In genomic region chr6:34583461-34583860, GRCh38 we compare ENCODE assay signal across 11 cellular contexts. TPM values are rescaled to one million over a fixed set of nuclear protein-coding genes. Genes with fewer than 3 reads are reported as not detected.
DNase-seq lines count a peak whose midpoint lies in the region; TF ChIP-seq lines count a peak whose summit lies in the region.
"Had no signal": no experiment of that assay in that cellular context is flagged by ENCODE, and none has a peak within 500 bp of the region (broad histone marks: within the 10 kb centered on the region; RNA-seq: fewer than 3 reads in every experiment).

No MANE protein-coding gene starts in this region.

- H3K27me3 ChIP-seq in breast epithelium (no peaks in the 10 kb centered on the region), H7 (ENCODE audit: control insufficient read depth, insufficient read depth, low read length) (no peaks in the 10 kb centered on the region)

- H3K9me3 ChIP-seq in breast epithelium: no peaks in the 10 kb centered on the region

- H3K4me3 ChIP-seq in breast epithelium (no peak overlapping the region), H7 (ENCODE audit: insufficient read depth, low read depth, low read length) (no peak overlapping the region)

- TF ChIP-seq POLR2A in breast epithelium (IDR thresholded peaks at IDR 0.05): no peak

- no peak overlapping the region for H3K27ac ChIP-seq in breast epithelium

- H3K4me1 ChIP-seq in breast epithelium: peaks cover 0 to 3% of the 10 kb centered on the region in 2 donors

- intact Hi-C loops in breast epithelium (cut with DNase I; ENCODE audit: low total_unique reads): loop anchor here (5.0 kb wide), 1 partner anchor 706 kb away; no protein-coding TSS in a partner anchor
- intact Hi-C loops in posterior vena cava (cut with DNase I): no loop called here

- TF ChIP-seq CTCF in GM12872 (IDR thresholded peaks at IDR 0.05; ENCODE audit: insufficient read depth, low read depth, low read length) (peak; percentile 29; the same call in 1 of the 3 replicates), breast epithelium (IDR thresholded peaks at IDR 0.05) (peak in 2 of 3 donors; percentile 9 to 15)

- H3K36me3 ChIP-seq in breast epithelium (no peaks in the 10 kb centered on the region), H7 (replicated peaks; ENCODE audit: control insufficient read depth, insufficient read depth, low read length) (no peaks in the 10 kb centered on the region)

- DNase-seq in RPMI8226 (peak; percentile 21), breast epithelium (ENCODE audit: low spot score in 2 of 2) (no peak), posterior vena cava (ENCODE audit: low spot score) (peak; percentile 72), DMS153 (lab: John Stamatoyannopoulos, UW) (no peak), H7 (no peak), NCI-H1694 treated with DMSO at 0.1 percent for 48 hours (lab: John Stamatoyannopoulos, UW) (no peak)
- DNase-seq: activated CD8-positive, alpha-beta memory T cell treated with anti-CD3 and anti-CD28 coated beads, Interleukin-2, amount 50 U/mL, for 4 hours; NCI-H2171 treated with DMSO at 0.1 percent for 48 hours had no signal

RNA-seq across cellular contexts. Expression of gene SPDEF, which starts 27.3 kb away (rescaled TPM):
- total RNA-seq in breast epithelium (100 to 1,000 TPM in 1 of 3 donors, 10 to 100 TPM in 1, under 1 TPM in 1; 0.48 to 123 (median 89.0) TPM), posterior vena cava (not detected)
- 0.11 and 0.21 TPM in 2 replicates for total RNA-seq in H7 (2014; rRNA removed; shearing (Covaris generic))
- total RNA-seq: endothelial cell of umbilical vein, pulmonary artery endothelial cell had no signal

Comparison
In these comparisons a context has a peak if more than half of its experiments do, and no peak if none do; other contexts are left out.
1. DNase-seq: peak in RPMI8226 (single experiment) and posterior vena cava (single experiment); none in breast epithelium (0 of 2), DMS153 (single experiment), H7 (single experiment) and NCI-H1694 treated with DMSO at 0.1 percent for 48 hours (single experiment).